26 cellular contexts compared by ENCODE assay signal in the genomic region with DNA sequence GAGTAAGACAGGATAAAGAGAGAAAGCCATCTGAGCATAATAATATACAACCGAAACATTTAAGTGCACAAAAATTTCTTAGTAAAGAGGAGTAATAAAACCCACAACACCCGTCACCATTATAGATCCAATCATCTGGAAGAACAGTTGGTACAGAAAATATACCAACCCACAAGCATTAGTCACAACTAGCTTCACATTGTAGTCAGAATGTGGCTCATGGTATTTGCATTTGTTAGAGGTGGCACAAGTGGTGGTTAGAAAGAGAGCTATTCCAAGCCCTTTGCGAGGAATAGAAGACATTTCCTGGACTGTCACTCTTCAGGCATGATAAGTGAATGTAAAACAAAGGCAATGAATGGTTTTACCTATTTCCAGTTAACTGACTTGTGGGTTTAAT.
"Had no signal": no experiment of that assay in that cellular context is flagged by ENCODE, and none has a peak within 500 bp of the region (broad histone marks: within the 10 kb centered on the region; RNA-seq: fewer than 3 reads in every experiment).

No MANE protein-coding gene starts in this region.

- H3K4me1 Mint-ChIP-seq: activated naive CD4-positive, alpha-beta T cell treated with anti-CD3 and anti-CD28 coated beads, Interleukin-2, amount 50 U/mL, for 24 hours; central memory CD8-positive, alpha-beta T cell; natural killer cell; stimulated activated effector memory CD8-positive, alpha-beta T cell treated with anti-CD3 and anti-CD28 coated beads, Interleukin-12 subunit alpha, Interleukin-12 subunit beta, amount 100 ng/mL, for 72 hours; stimulated activated naive CD8-positive, alpha-beta T cell treated with anti-CD3 and anti-CD28 coated beads, Interleukin-15, amount 100 ng/mL, for 72 hours; T-cell had no signal

- DNase-seq: activated CD4-positive, alpha-beta T cell treated with anti-CD3 and anti-CD28 coated beads for 1 hour; activated CD4-positive, alpha-beta T cell treated with anti-CD3 and anti-CD28 coated beads, Interleukin-2, amount 50 U/mL, for 1 hour; activated CD8-positive, alpha-beta T cell treated with anti-CD3 and anti-CD28 coated beads, Interleukin-2, amount 10 ng/mL, durations not matched to agents 7 days and 5 days; activated gamma-delta T cell treated with Interleukin-2 at 50 U/mL for 16 hours; anterior cingulate cortex; effector memory CD4-positive, alpha-beta T cell; kidney; left lung; natural killer cell; ovary; right cardiac atrium; stimulated activated CD4-positive, alpha-beta T cell treated with anti-CD3 and anti-CD28 coated beads, Interleukin-2, amount 100 ng/mL, for 24 hours; stimulated activated naive CD8-positive, alpha-beta T cell treated with anti-CD3 and anti-CD28 coated beads, Interleukin-15, amount 100 ng/mL, for 72 hours; T-cell had no signal

- H3K27ac ChIP-seq: left lung, ovary, prostate gland, skin epidermis, tibial nerve had no signal

- H3K36me3 Mint-ChIP-seq: activated naive CD4-positive, alpha-beta T cell treated with anti-CD3 and anti-CD28 coated beads, Interleukin-2, amount 50 U/mL, for 24 hours; natural killer cell; stimulated activated effector memory CD8-positive, alpha-beta T cell treated with anti-CD3 and anti-CD28 coated beads, Interleukin-12 subunit alpha, Interleukin-12 subunit beta, amount 100 ng/mL, for 72 hours; T-cell had no signal

- FAIRE-seq: colon, endothelial cell of umbilical vein, kidney, TTC549 had no signal

- H3K27me3 ChIP-seq: left lung, ovary, tibial nerve had no signal

- ATAC-seq: activated CD8-positive, alpha-beta T cell treated with anti-CD3 and anti-CD28 coated beads, Interleukin-2, amount 10 ng/mL, durations not matched to agents 7 days and 5 days; esophagus mucosa; left lung; natural killer cell; right cardiac atrium; stimulated activated effector memory CD8-positive, alpha-beta T cell treated with anti-CD3 and anti-CD28 coated beads, Interleukin-12 subunit alpha, Interleukin-12 subunit beta, amount 100 ng/mL, for 72 hours; stimulated activated naive CD8-positive, alpha-beta T cell treated with anti-CD3 and anti-CD28 coated beads, Interleukin-15, amount 100 ng/mL, for 72 hours; T-cell had no signal

- H3K27me3 Mint-ChIP-seq: activated naive CD4-positive, alpha-beta T cell treated with anti-CD3 and anti-CD28 coated beads, Interleukin-2, amount 50 U/mL, for 24 hours; central memory CD8-positive, alpha-beta T cell; stimulated activated naive CD8-positive, alpha-beta T cell treated with anti-CD3 and anti-CD28 coated beads, Interleukin-15, amount 100 ng/mL, for 72 hours; T-cell had no signal

- H3K36me3 ChIP-seq: left lung, ovary, prostate gland, tibial nerve had no signal

- H3K4me3 Mint-ChIP-seq: activated CD8-positive, alpha-beta T cell treated with anti-CD3 and anti-CD28 coated beads, Interleukin-2, amount 10 ng/mL, durations not matched to agents 7 days and 5 days; activated naive CD4-positive, alpha-beta T cell treated with anti-CD3 and anti-CD28 coated beads, Interleukin-2, amount 50 U/mL, for 24 hours; activated T-helper 1 cell treated with anti-CD3 and anti-CD28 coated beads, Interleukin-12 subunit alpha, Interleukin-12 subunit beta, Interleukin-2, Interleukin-4 antibody, amounts not matched to agents 30 ng/mL and 10 ng/mL and 1 ng/mL, durations not matched to agents 14 hours and 24 hours and 36 hours; central memory CD8-positive, alpha-beta T cell; natural killer cell; stimulated activated effector memory CD8-positive, alpha-beta T cell treated with anti-CD3 and anti-CD28 coated beads, Interleukin-12 subunit alpha, Interleukin-12 subunit beta, amount 100 ng/mL, for 72 hours; stimulated activated naive CD8-positive, alpha-beta T cell treated with anti-CD3 and anti-CD28 coated beads, Interleukin-15, amount 100 ng/mL, for 72 hours; T-cell; T-helper 2 cell treated with Interferon-gamma antibody and Interleukin-4, amounts not matched to agents 5 μg/mL and 100 μg/mL, for 36 hours had no signal

- H3K4me3 ChIP-seq: left lung, ovary, prostate gland, skin epidermis, tibial nerve had no signal

- H3K9me3 Mint-ChIP-seq: activated naive CD4-positive, alpha-beta T cell treated with anti-CD3 and anti-CD28 coated beads, Interleukin-2, amount 50 U/mL, for 24 hours; activated T-helper 1 cell treated with anti-CD3 and anti-CD28 coated beads, Interleukin-12 subunit alpha, Interleukin-12 subunit beta, Interleukin-2, Interleukin-4 antibody, amounts not matched to agents 30 ng/mL and 10 ng/mL and 1 ng/mL, durations not matched to agents 14 hours and 24 hours and 36 hours; central memory CD8-positive, alpha-beta T cell; T-helper 2 cell treated with Interferon-gamma antibody and Interleukin-4, amounts not matched to agents 5 μg/mL and 100 μg/mL, for 36 hours had no signal

- H3K27ac Mint-ChIP-seq: activated CD8-positive, alpha-beta T cell treated with anti-CD3 and anti-CD28 coated beads, Interleukin-2, amount 10 ng/mL, durations not matched to agents 7 days and 5 days; activated naive CD4-positive, alpha-beta T cell treated with anti-CD3 and anti-CD28 coated beads, Interleukin-2, amount 50 U/mL, for 24 hours; activated T-helper 1 cell treated with anti-CD3 and anti-CD28 coated beads, Interleukin-12 subunit alpha, Interleukin-12 subunit beta, Interleukin-2, Interleukin-4 antibody, amounts not matched to agents 30 ng/mL and 10 ng/mL and 1 ng/mL, durations not matched to agents 14 hours and 24 hours and 36 hours; natural killer cell; stimulated activated effector memory CD8-positive, alpha-beta T cell treated with anti-CD3 and anti-CD28 coated beads, Interleukin-12 subunit alpha, Interleukin-12 subunit beta, amount 100 ng/mL, for 72 hours; T-cell; T-helper 2 cell treated with Interferon-gamma antibody and Interleukin-4, amounts not matched to agents 5 μg/mL and 100 μg/mL, for 36 hours had no signal

- H3K4me1 ChIP-seq: left lung, prostate gland, tibial nerve had no signal

- H3K9me3 ChIP-seq: left lung, ovary, prostate gland had no signal
